ENCODE assay signal across 8 cellular contexts in the genomic region with DNA sequence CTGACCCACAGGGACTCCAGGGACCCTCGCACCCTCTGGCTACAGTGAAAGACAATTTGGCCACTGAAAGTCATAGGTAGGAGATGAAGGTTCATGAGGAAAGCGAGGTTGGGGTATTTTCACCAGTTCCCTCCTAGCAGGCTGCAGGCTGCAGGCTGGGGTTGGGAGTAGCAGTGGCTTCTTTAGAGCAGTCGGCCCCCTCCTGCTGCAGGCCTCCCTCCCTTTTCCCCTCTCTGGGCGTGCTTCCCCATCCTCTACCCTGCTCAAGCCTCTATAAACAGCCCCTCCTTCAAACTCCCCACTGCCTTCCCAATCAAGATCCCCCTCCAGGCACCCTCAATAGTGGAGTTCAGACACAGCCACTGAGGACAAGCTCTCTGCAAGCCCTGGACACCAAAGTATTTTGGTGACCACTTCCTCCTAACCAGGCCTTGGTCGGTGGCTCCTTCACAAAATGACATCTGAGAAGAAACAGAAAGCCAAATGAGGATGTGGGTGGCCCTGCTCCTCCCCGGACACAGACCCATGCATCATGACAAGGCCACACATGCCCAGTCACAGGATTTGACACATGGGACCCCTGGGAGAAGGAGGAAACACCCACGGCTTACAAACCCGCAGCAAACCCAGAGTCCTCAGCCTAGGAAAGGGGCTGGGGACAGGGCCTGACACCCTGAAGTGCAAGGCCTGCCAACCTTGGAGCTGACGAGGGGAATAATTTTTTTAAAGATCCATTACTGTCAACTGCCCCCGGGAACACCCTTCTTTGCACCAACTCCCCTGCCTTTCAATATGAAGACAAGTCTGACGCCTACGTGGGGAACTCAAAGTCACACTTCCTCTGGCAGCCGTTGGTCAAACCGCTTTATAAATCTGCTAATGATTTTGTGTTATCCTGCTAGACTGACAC. TPM values are rescaled to one million over a fixed set of nuclear protein-coding genes. Genes with fewer than 3 reads are reported as not detected.
DNase-seq lines count a peak whose midpoint lies in the region; ATAC-seq and TF ChIP-seq lines count a peak whose summit lies in the region.

No MANE protein-coding gene starts in this region.

- H3K36me3 ChIP-seq in muscle layer of duodenum (ENCODE audit: control insufficient read depth in 1 of 2, insufficient read depth in 2 of 2, low read length in 2 of 2) (no peaks in the 10 kb centered on the region), prostate gland (no peaks in the 10 kb centered on the region)

- H3K27ac Mint-ChIP-seq in WTC11, result peak overlapping the region; percentile 23; the same call in 1 of the 2 replicates

- intact Hi-C loops in prostate gland (cut with DNase I), result no loop called here

- no peak for TF ChIP-seq POLR2A in prostate gland (IDR thresholded peaks at IDR 0.05)

- no peaks in the 10 kb centered on the region for H3K9me3 Mint-ChIP-seq in WTC11

- no peaks in the 10 kb centered on the region for H3K4me1 Mint-ChIP-seq in WTC11

- H3K4me3 Mint-ChIP-seq in WTC11, result no peak overlapping the region

- H3K9me3 ChIP-seq in muscle layer of duodenum (ENCODE audit: control insufficient read depth in 1 of 2, low read length in 2 of 2), result no peaks in the 10 kb centered on the region
- H3K9me3 ChIP-seq in prostate gland, result no peaks in the 10 kb centered on the region

- H3K27ac ChIP-seq in muscle layer of duodenum (ENCODE audit: low read length) (peak overlapping the region; percentile 47), prostate gland (no peak overlapping the region)

- no peak for DNase-seq in WTC11 (ENCODE audit: low spot score)
- DNase-seq in SHP77 treated with DMSO at 0.1 percent for 48 hours (lab: John Stamatoyannopoulos, UW), result no peak
- no peak for DNase-seq in NCI-H1930 (lab: John Stamatoyannopoulos, UW)
- no peak for DNase-seq in prostate gland (ENCODE audit: low spot score)
- DNase-seq in HPDE6-E6E7 (ENCODE audit: extremely low spot score), result no peak

- POLR2A ChIA-PET in WTC11 (lab: Charles Lee), result no interaction called here

- H3K4me3 ChIP-seq in muscle layer of duodenum (ENCODE audit: low read depth in 1 of 2, low read length in 2 of 2) (no peak overlapping the region), prostate gland (no peak overlapping the region)

- 63% methylated on average over 14 of the region's 14 CpGs for WGBS in prostate gland

- H3K27me3 ChIP-seq in muscle layer of duodenum (ENCODE audit: low read depth, low read length), result no peaks in the 10 kb centered on the region
- H3K27me3 ChIP-seq in prostate gland (replicated peaks; ENCODE audit: insufficient read depth), result no peaks in the 10 kb centered on the region

- no peaks in the 10 kb centered on the region for H3K36me3 Mint-ChIP-seq in WTC11

- H3K4me1 ChIP-seq in muscle layer of duodenum (ENCODE audit: control insufficient read depth in 1 of 2, insufficient read depth in 2 of 2, low read length in 2 of 2), result peaks cover 0 to under 1% of the 10 kb centered on the region in 2 donors
- no peaks in the 10 kb centered on the region for H3K4me1 ChIP-seq in prostate gland (replicated peaks)

- CTCF ChIA-PET in WTC11 (lab: Charles Lee), result no interaction called here

- no peaks in the 10 kb centered on the region for H3K27me3 Mint-ChIP-seq in WTC11 (ENCODE audit: low read depth)

- TF ChIP-seq CTCF in WTC11 (IDR thresholded peaks at IDR 0.05) (no peak), prostate gland (IDR thresholded peaks at IDR 0.05) (no peak)

- ATAC-seq in GM19035 (IDR thresholded peaks at IDR 0.05; ENCODE audit: unreplicated experiment), result peak; percentile 81
- peak; percentile 68 for ATAC-seq in HG02981 (IDR thresholded peaks at IDR 0.05; ENCODE audit: unreplicated experiment)
- ATAC-seq in WTC11, result no peak

TF ChIP-seq in WTC11, 78 proteins besides CTCF, POLR2A, EP300 and RAD21 (continues in another document):
- TF ChIP-seq, protein P1, sequence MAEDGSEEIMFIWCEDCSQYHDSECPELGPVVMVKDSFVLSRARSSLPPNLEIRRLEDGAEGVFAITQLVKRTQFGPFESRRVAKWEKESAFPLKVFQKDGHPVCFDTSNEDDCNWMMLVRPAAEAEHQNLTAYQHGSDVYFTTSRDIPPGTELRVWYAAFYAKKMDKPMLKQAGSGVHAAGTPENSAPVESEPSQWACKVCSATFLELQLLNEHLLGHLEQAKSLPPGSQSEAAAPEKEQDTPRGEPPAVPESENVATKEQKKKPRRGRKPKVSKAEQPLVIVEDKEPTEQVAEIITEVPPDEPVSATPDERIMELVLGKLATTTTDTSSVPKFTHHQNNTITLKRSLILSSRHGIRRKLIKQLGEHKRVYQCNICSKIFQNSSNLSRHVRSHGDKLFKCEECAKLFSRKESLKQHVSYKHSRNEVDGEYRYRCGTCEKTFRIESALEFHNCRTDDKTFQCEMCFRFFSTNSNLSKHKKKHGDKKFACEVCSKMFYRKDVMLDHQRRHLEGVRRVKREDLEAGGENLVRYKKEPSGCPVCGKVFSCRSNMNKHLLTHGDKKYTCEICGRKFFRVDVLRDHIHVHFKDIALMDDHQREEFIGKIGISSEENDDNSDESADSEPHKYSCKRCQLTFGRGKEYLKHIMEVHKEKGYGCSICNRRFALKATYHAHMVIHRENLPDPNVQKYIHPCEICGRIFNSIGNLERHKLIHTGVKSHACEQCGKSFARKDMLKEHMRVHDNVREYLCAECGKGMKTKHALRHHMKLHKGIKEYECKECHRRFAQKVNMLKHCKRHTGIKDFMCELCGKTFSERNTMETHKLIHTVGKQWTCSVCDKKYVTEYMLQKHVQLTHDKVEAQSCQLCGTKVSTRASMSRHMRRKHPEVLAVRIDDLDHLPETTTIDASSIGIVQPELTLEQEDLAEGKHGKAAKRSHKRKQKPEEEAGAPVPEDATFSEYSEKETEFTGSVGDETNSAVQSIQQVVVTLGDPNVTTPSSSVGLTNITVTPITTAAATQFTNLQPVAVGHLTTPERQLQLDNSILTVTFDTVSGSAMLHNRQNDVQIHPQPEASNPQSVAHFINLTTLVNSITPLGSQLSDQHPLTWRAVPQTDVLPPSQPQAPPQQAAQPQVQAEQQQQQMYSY (CRISPR knock-in tag; IDR thresholded peaks at IDR 0.05), result no peak
- TF ChIP-seq GABPB1 (CRISPR knock-in tag; IDR thresholded peaks at IDR 0.05), result no peak
- TF ChIP-seq, protein P2, sequence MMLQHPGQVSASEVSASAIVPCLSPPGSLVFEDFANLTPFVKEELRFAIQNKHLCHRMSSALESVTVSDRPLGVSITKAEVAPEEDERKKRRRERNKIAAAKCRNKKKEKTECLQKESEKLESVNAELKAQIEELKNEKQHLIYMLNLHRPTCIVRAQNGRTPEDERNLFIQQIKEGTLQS (CRISPR knock-in tag; conservative IDR thresholded peaks at IDR 0.05), result no peak
- TF ChIP-seq, protein P3, sequence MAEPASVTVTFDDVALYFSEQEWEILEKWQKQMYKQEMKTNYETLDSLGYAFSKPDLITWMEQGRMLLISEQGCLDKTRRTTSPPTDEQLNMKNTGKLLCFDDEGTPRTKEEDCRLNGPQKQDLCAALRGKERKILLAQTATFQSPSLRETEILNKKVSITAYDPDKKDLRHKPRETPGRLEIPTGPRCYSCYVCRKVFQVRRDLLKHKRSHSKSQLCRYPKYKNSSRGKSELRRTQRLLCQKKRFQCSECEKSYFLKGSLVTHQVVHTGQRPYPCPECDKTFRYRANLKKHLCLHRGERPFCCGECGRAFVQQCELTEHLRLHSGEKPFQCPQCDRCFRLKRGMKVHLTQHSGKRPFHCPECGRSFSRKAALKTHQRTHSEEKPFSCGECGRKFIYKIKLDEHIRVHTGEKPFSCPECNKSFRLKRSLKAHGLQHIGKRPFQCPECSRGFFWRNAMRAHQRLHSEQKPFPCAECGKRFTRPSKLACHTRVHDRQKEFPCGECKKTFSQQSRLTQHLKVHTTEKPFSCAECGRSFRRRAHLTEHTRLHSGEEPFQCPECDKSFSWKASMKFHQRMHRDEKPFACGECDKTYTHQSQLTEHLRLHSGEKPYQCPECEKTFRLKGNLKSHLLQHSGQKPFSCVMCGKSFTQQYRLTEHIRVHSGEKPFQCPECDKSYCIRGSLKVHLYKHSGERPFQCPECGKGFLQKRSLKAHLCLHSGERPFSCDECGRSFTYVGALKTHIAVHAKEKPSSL (CRISPR knock-in tag; conservative IDR thresholded peaks at IDR 0.05), result no peak
- TF ChIP-seq JUN (CRISPR knock-in tag; IDR thresholded peaks at IDR 0.05), result no peak
- no peak for TF ChIP-seq TP53 (CRISPR knock-in tag; IDR thresholded peaks at IDR 0.05)
- TF ChIP-seq SOX15 (CRISPR knock-in tag; IDR thresholded peaks at IDR 0.05), result no peak
- no peak for TF ChIP-seq NFATC4 (CRISPR knock-in tag; IDR thresholded peaks at IDR 0.05)
- TF ChIP-seq RELA (CRISPR knock-in tag; IDR thresholded peaks at IDR 0.05; ENCODE audit: borderline replicate concordance), result no peak
- TF ChIP-seq, protein P4, sequence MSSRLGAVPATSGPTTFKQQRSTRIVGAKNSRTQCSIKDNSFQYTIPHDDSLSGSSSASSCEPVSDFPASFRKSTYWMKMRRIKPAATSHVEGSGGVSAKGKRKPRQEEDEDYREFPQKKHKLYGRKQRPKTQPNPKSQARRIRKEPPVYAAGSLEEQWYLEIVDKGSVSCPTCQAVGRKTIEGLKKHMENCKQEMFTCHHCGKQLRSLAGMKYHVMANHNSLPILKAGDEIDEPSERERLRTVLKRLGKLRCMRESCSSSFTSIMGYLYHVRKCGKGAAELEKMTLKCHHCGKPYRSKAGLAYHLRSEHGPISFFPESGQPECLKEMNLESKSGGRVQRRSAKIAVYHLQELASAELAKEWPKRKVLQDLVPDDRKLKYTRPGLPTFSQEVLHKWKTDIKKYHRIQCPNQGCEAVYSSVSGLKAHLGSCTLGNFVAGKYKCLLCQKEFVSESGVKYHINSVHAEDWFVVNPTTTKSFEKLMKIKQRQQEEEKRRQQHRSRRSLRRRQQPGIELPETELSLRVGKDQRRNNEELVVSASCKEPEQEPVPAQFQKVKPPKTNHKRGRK (CRISPR knock-in tag; IDR thresholded peaks at IDR 0.05; ENCODE audit: borderline replicate concordance), result no peak
- TF ChIP-seq, protein P5, sequence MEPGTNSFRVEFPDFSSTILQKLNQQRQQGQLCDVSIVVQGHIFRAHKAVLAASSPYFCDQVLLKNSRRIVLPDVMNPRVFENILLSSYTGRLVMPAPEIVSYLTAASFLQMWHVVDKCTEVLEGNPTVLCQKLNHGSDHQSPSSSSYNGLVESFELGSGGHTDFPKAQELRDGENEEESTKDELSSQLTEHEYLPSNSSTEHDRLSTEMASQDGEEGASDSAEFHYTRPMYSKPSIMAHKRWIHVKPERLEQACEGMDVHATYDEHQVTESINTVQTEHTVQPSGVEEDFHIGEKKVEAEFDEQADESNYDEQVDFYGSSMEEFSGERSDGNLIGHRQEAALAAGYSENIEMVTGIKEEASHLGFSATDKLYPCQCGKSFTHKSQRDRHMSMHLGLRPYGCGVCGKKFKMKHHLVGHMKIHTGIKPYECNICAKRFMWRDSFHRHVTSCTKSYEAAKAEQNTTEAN (CRISPR knock-in tag; IDR thresholded peaks at IDR 0.05), result no peak
- TF ChIP-seq FOXJ3 (CRISPR knock-in tag; IDR thresholded peaks at IDR 0.05; ENCODE audit: borderline replicate concordance), result no peak
- no peak for TF ChIP-seq KAT7 (CRISPR knock-in tag; IDR thresholded peaks at IDR 0.05; ENCODE audit: borderline replicate concordance)
- TF ChIP-seq ZNF396 (CRISPR knock-in tag; IDR thresholded peaks at IDR 0.05; ENCODE audit: borderline replicate concordance), result no peak

RNA-seq across cellular contexts. Expression of a gene that starts 41.6 kb away (rescaled TPM):
- 12.3 to 13.9 TPM (median 13.4 TPM) in 3 replicates for total RNA-seq in WTC11 (2021)
- total RNA-seq in prostate gland, result 100 to 1,000 TPM in 1 of 2 donors, 10 to 100 TPM in 1; 10.3 to 144 TPM
